ENCODE assay signal across 16 cellular contexts in the genomic region with DNA sequence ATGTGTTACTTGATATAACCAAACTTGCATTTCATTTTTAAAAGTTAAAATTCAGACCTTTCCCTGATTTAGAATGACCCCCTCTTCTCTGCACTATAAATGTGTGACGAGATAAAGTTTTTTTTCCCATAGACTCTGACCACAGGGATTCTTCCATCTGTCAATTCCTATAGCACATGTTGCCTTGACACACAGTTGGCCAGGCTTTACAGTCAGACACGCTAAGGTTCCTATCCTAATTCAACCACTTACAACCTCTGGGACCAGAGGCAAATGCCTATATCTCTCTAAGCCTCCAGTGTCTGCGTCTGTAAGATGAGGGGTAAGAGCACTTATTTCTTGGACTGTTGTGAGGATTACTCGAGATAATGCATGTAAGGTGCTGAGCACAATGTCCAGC. TPM values are rescaled to one million over a fixed set of nuclear protein-coding genes. Genes with fewer than 3 reads are reported as not detected.
DNase-seq lines count a peak whose midpoint lies in the region; ATAC-seq and TF ChIP-seq lines count a peak whose summit lies in the region.
"Had no signal": no experiment of that assay in that cellular context is flagged by ENCODE, and none has a peak within 500 bp of the region (broad histone marks: within the 10 kb centered on the region; RNA-seq: fewer than 3 reads in every experiment).

No MANE protein-coding gene starts in this region.

- H3K4me3 Mint-ChIP-seq in chondrocyte (ENCODE audit: unreplicated experiment) (no peak overlapping the region), osteocyte (ENCODE audit: unreplicated experiment) (no peak overlapping the region)
- H3K4me3 Mint-ChIP-seq: WTC11 had no signal

- no peaks in the 10 kb centered on the region for H3K27me3 Mint-ChIP-seq in chondrocyte (ENCODE audit: low read depth)
- H3K27me3 Mint-ChIP-seq in osteocyte (ENCODE audit: unreplicated experiment), result no peaks in the 10 kb centered on the region

- peaks cover 5% of the 10 kb centered on the region; the same call in 1 of the 2 replicates for H3K36me3 ChIP-seq in PC-9 (ENCODE audit: low read depth)

- CTCF ChIA-PET in PC-9 (lab: Charles Lee), result interaction anchor here (0.6 kb wide), 2 partner anchors 11 to 48 kb away, joined by 4 to 11 read pairs; no protein-coding TSS in a partner anchor

- H3K79me2 ChIP-seq in PC-9 (ENCODE audit: low read depth), result peaks cover 13% of the 10 kb centered on the region

- no TSS peak for BruUV-seq in PC-9 (replicated peaks; lab: Mats Ljungman, UMichigan)

- no peak for TF ChIP-seq CTCF in PC-9 (conservative IDR thresholded peaks at IDR 0.05)
- TF ChIP-seq CTCF in chondrocyte (IDR thresholded peaks at IDR 0.05), result no peak
- no peak for TF ChIP-seq CTCF in osteocyte (IDR thresholded peaks at IDR 0.05)
- no peak for TF ChIP-seq CTCF in omental fat pad (IDR thresholded peaks at IDR 0.05)

- H2AFZ ChIP-seq in PC-9, result no peak overlapping the region

- peaks cover 26% of the 10 kb centered on the region for H3K4me1 Mint-ChIP-seq in chondrocyte (ENCODE audit: low read depth)
- H3K4me1 Mint-ChIP-seq in osteocyte (ENCODE audit: unreplicated experiment), result peaks cover 60% of the 10 kb centered on the region

- H3K27ac Mint-ChIP-seq in chondrocyte (ENCODE audit: unreplicated experiment) (peak overlapping the region; percentile 15), osteocyte (ENCODE audit: unreplicated experiment) (peak overlapping the region; percentile 59)

- intact Hi-C loops in PC-9 (cut with micrococcal nuclease; ENCODE audit: unreplicated experiment), result no loop called here

- H3K4me1 ChIP-seq in PC-9 (replicated peaks; ENCODE audit: insufficient read depth), result peaks cover 17% of the 10 kb centered on the region
- H3K4me1 ChIP-seq: gastroesophageal sphincter had no signal

- H3K36me3 Mint-ChIP-seq in chondrocyte (ENCODE audit: low read depth), result peaks cover 3% of the 10 kb centered on the region
- H3K36me3 Mint-ChIP-seq in osteocyte (ENCODE audit: unreplicated experiment), result peaks cover 12% of the 10 kb centered on the region

- DNase-seq in DMS 273 (lab: John Stamatoyannopoulos, UW; ENCODE audit: unreplicated experiment) (peak; percentile 65), PC-9 (no peak), chondrocyte (ENCODE audit: low spot score) (no peak), osteocyte (ENCODE audit: extremely low spot score, unreplicated experiment) (no peak), NCI-H1048 (lab: John Stamatoyannopoulos, UW) (no peak), omental fat pad (ENCODE audit: low spot score) (no peak), NCI-H526 treated with DMSO at 0.1 percent for 48 hours (lab: John Stamatoyannopoulos, UW) (no peak), A172 (ENCODE audit: low spot score) (no peak)
- DNase-seq: cerebellar nuclear complex, NCI-H226, posterior cingulate gyrus had no signal

- no peaks in the 10 kb centered on the region for H3K27me3 ChIP-seq in PC-9 (ENCODE audit: insufficient read depth, low read depth)
- H3K27me3 ChIP-seq: gastroesophageal sphincter had no signal

- H3K9me3 Mint-ChIP-seq in chondrocyte (ENCODE audit: low read depth) (no peaks in the 10 kb centered on the region), osteocyte (ENCODE audit: unreplicated experiment) (no peaks in the 10 kb centered on the region)

- H3K4me3 ChIP-seq in PC-9, result no peak overlapping the region
- H3K4me3 ChIP-seq: gastroesophageal sphincter, K562 had no signal

- POLR2A ChIA-PET in PC-9 (lab: Charles Lee; ENCODE audit: unreplicated experiment), result no interaction called here

- no peaks in the 10 kb centered on the region for H4K20me1 ChIP-seq in PC-9 (ENCODE audit: insufficient read depth)

- peaks cover 24% of the 10 kb centered on the region for H3F3A ChIP-seq in PC-9 (ENCODE audit: insufficient read depth, low read depth)

- 0 out of 2 replicates have a peak, but pooled peaks cover 11% of the 10 kb centered on the region for H3K9me3 ChIP-seq in PC-9 (ENCODE audit: insufficient read depth, low read depth)
- H3K9me3 ChIP-seq: gastroesophageal sphincter had no signal

- H3K4me2 ChIP-seq in PC-9, result no peak overlapping the region

- H3K9me2 ChIP-seq in PC-9 (ENCODE audit: insufficient read depth), result no peaks in the 10 kb centered on the region

- no peak for ATAC-seq in omental fat pad (ENCODE audit: low FRiP score)
- ATAC-seq: gastroesophageal sphincter, K562, WTC11 had no signal

- H3K27ac ChIP-seq in PC-9, result peak overlapping the region; percentile 84
- H3K27ac ChIP-seq: gastroesophageal sphincter had no signal

RNA-seq across cellular contexts. Expression of a gene that starts 40.6 kb away (rescaled TPM):
- total RNA-seq in PC-9 (2021) (0.15 TPM in 1 of 2 replicates, not detected in the other), chondrocyte (0.55 to 1.1 TPM (median 0.59 TPM) in 3 replicates), osteocyte (0.26 and 0.30 TPM in 2 replicates), omental fat pad (under 1 TPM in 3 of 4 donors, not detected in 1; 0.47 to 0.60 (median 0.56) TPM)
- not detected in 2 replicates for total RNA-seq in A172 (2014; rRNA removed; shearing (Covaris generic))
- total RNA-seq: gastroesophageal sphincter, K562, mesenteric fat pad, subcutaneous adipose tissue had no signal

RNA-seq across cellular contexts. Expression of a gene that starts 54.6 kb away (rescaled TPM):
- total RNA-seq in PC-9 (2021) (not detected in 2 replicates), chondrocyte (not detected in 3 replicates), osteocyte (not detected in 2 replicates), omental fat pad (not detected)
- not detected in 2 replicates for total RNA-seq in A172 (2014; rRNA removed; shearing (Covaris generic))
- total RNA-seq: gastroesophageal sphincter, K562, mesenteric fat pad, subcutaneous adipose tissue, WTC11 had no signal
